17 cellular contexts compared by ENCODE assay signal in genomic region chr17:80917716-80918560, GRCh38.
DNase-seq lines count a peak whose midpoint lies in the region; ATAC-seq, FAIRE-seq and TF ChIP-seq lines count a peak whose summit lies in the region.
"Had no signal": no experiment of that assay in that cellular context is flagged by ENCODE, and none has a peak within 500 bp of the region (broad histone marks: within the 10 kb centered on the region; RNA-seq: fewer than 3 reads in every experiment).

No MANE protein-coding gene starts in this region.

- peak overlapping the region; percentile 9 for H3K27ac Mint-ChIP-seq in activated CD8-positive, alpha-beta T cell treated with anti-CD3 and anti-CD28 coated beads, Interleukin-2, amount 10 ng/mL, durations not matched to agents 7 days and 5 days
- no peak overlapping the region for H3K27ac Mint-ChIP-seq in activated CD8-positive, alpha-beta T cell treated with anti-CD3 and anti-CD28 coated beads for 36 hours

- intact Hi-C loops in activated CD8-positive, alpha-beta T cell treated with anti-CD3 and anti-CD28 coated beads for 36 hours (cut with micrococcal nuclease) = no loop called here
- intact Hi-C loops in left lung (cut with DNase I) = no loop called here

- H2AFZ ChIP-seq in trophoblast cell (ENCODE audit: insufficient read depth, low read length, poor library complexity) = no peak overlapping the region

- no peaks in the 10 kb centered on the region for H3K27me3 Mint-ChIP-seq in activated CD8-positive, alpha-beta T cell treated with anti-CD3 and anti-CD28 coated beads, Interleukin-2, amount 10 ng/mL, durations not matched to agents 7 days and 5 days (ENCODE audit: low read depth)
- no peaks in the 10 kb centered on the region for H3K27me3 Mint-ChIP-seq in activated CD8-positive, alpha-beta T cell treated with anti-CD3 and anti-CD28 coated beads for 36 hours

- ATAC-seq in activated CD8-positive, alpha-beta T cell treated with anti-CD3 and anti-CD28 coated beads, Interleukin-2, amount 10 ng/mL, durations not matched to agents 7 days and 5 days = no peak
- ATAC-seq in activated CD8-positive, alpha-beta T cell treated with anti-CD3 and anti-CD28 coated beads for 36 hours = no peak
- no peak for ATAC-seq in left lung
- no peak for ATAC-seq in GM21447 (IDR thresholded peaks at IDR 0.05; ENCODE audit: unreplicated experiment)

- H3K36me3 ChIP-seq in left lung (peaks cover 0 to 59% of the 10 kb centered on the region in 2 donors), trophoblast cell (ENCODE audit: control insufficient read depth in 1 of 2, insufficient read depth in 2 of 2, low read length in 2 of 2) (peaks cover 19 to 35% of the 10 kb centered on the region in 2 experiments)

- H3K4me1 ChIP-seq in left lung (no peaks in the 10 kb centered on the region), trophoblast cell (ENCODE audit: control insufficient read depth in 1 of 2, insufficient read depth in 2 of 2, low read length in 2 of 2) (no peaks in the 10 kb centered on the region)

- TF ChIP-seq CTCF in activated CD8-positive, alpha-beta T cell treated with anti-CD3 and anti-CD28 coated beads for 36 hours (IDR thresholded peaks at IDR 0.05) = no peak
- no peak for TF ChIP-seq CTCF in left lung (IDR thresholded peaks at IDR 0.05)

- H3K14ac ChIP-seq in trophoblast cell (ENCODE audit: low read length) = no peak overlapping the region

- no peaks in the 10 kb centered on the region for H3K79me2 ChIP-seq in trophoblast cell (ENCODE audit: control insufficient read depth, insufficient read depth, low read length, poor library complexity)

- no peak overlapping the region for H3K27ac ChIP-seq in left lung
- H3K27ac ChIP-seq in trophoblast cell (ENCODE audit: low read depth, low read length) = no peak overlapping the region
- H3K27ac ChIP-seq: BLaER1 treated with 17β-estradiol and CSF1 and Interleukin-3, amounts not matched to agents 10 nM and 100 nM; Peyer's patch had no signal

- H2BK12ac ChIP-seq in trophoblast cell (ENCODE audit: low read length) = no peak overlapping the region

- no peaks in the 10 kb centered on the region for H3K79me1 ChIP-seq in trophoblast cell (ENCODE audit: low read length)

- no peak overlapping the region for H4K8ac ChIP-seq in trophoblast cell (ENCODE audit: low read depth, low read length)

- no peaks in the 10 kb centered on the region for H3K4me1 Mint-ChIP-seq in activated CD8-positive, alpha-beta T cell treated with anti-CD3 and anti-CD28 coated beads, Interleukin-2, amount 10 ng/mL, durations not matched to agents 7 days and 5 days (ENCODE audit: low read depth)
- H3K4me1 Mint-ChIP-seq in activated CD8-positive, alpha-beta T cell treated with anti-CD3 and anti-CD28 coated beads for 36 hours (ENCODE audit: low read depth) = no peaks in the 10 kb centered on the region

- no peak overlapping the region for H3K4me2 ChIP-seq in trophoblast cell (ENCODE audit: low read length)
- H3K4me2 ChIP-seq: BLaER1 treated with 17β-estradiol and CSF1 and Interleukin-3, amounts not matched to agents 10 nM and 100 nM had no signal

- no peak overlapping the region for H3K18ac ChIP-seq in trophoblast cell (ENCODE audit: low read length)

- H4K12ac ChIP-seq in trophoblast cell (ENCODE audit: low read depth, low read length) = no peak overlapping the region

- H3K36me3 Mint-ChIP-seq in activated CD8-positive, alpha-beta T cell treated with anti-CD3 and anti-CD28 coated beads, Interleukin-2, amount 10 ng/mL, durations not matched to agents 7 days and 5 days (ENCODE audit: low read depth) = peaks cover 24% of the 10 kb centered on the region
- H3K36me3 Mint-ChIP-seq in activated CD8-positive, alpha-beta T cell treated with anti-CD3 and anti-CD28 coated beads for 36 hours (ENCODE audit: low read depth) = peaks cover 9% of the 10 kb centered on the region

- CTCF ChIA-PET in activated CD8-positive, alpha-beta T cell treated with anti-CD3 and anti-CD28 coated beads, Interleukin-2, amount 10 ng/mL, durations not matched to agents 7 days and 5 days (lab: Charles Lee) = interaction anchor here (1.4 kb wide), 1 partner anchor 493 kb away, joined by 3 read pairs; no protein-coding TSS in a partner anchor
- CTCF ChIA-PET in activated CD8-positive, alpha-beta T cell treated with anti-CD3 and anti-CD28 coated beads for 36 hours (lab: Charles Lee) = no interaction called here

- H3K27me3 ChIP-seq in left lung (no peaks in the 10 kb centered on the region), trophoblast cell (ENCODE audit: insufficient read depth, low read length) (no peaks in the 10 kb centered on the region)
- H3K27me3 ChIP-seq: Peyer's patch had no signal

- H2AK5ac ChIP-seq in trophoblast cell (ENCODE audit: low read length) = no peak overlapping the region

- peak; percentile 17 for FAIRE-seq in urothelium cell line (lab: Jason Lieb, UNC)
- FAIRE-seq: H1 had no signal

- no peak overlapping the region for H3K4ac ChIP-seq in trophoblast cell (ENCODE audit: low read depth, low read length)

- H4K91ac ChIP-seq in trophoblast cell (ENCODE audit: low read depth, low read length) = no peak overlapping the region

- H3K23ac ChIP-seq in trophoblast cell (ENCODE audit: low read length) = no peak overlapping the region

- no CpG with 5 or more reads among the region's 33 CpGs for WGBS in trophoblast cell (ENCODE audit: extremely low coverage, insufficient coverage, insufficient read length)

- peak overlapping the region; percentile 18 for H3K9ac ChIP-seq in trophoblast cell (ENCODE audit: low read length)
- H3K9ac ChIP-seq: BLaER1 treated with 17β-estradiol and CSF1 and Interleukin-3, amounts not matched to agents 10 nM and 100 nM had no signal

- H3K4me3 ChIP-seq in left lung (no peak overlapping the region), trophoblast cell (ENCODE audit: low read depth, low read length) (no peak overlapping the region)
- H3K4me3 ChIP-seq: BLaER1 treated with 17β-estradiol and CSF1 and Interleukin-3, amounts not matched to agents 10 nM and 100 nM; Peyer's patch had no signal

- POLR2A ChIA-PET in activated CD8-positive, alpha-beta T cell treated with anti-CD3 and anti-CD28 coated beads, Interleukin-2, amount 10 ng/mL, durations not matched to agents 7 days and 5 days (lab: Charles Lee) = no interaction called here
- POLR2A ChIA-PET in activated CD8-positive, alpha-beta T cell treated with anti-CD3 and anti-CD28 coated beads for 36 hours (lab: Charles Lee) = interaction anchor here (1.0 to 1.1 kb wide), 2 partner anchors 8 to 78 kb away, joined by 3 read pairs; no protein-coding TSS in a partner anchor

- H2BK5ac ChIP-seq in trophoblast cell (ENCODE audit: low read depth, low read length, poor library complexity) = no peak overlapping the region

- no peak overlapping the region for H3K4me3 Mint-ChIP-seq in activated CD8-positive, alpha-beta T cell treated with anti-CD3 and anti-CD28 coated beads, Interleukin-2, amount 10 ng/mL, durations not matched to agents 7 days and 5 days
- no peak overlapping the region for H3K4me3 Mint-ChIP-seq in activated CD8-positive, alpha-beta T cell treated with anti-CD3 and anti-CD28 coated beads for 36 hours

- peaks cover 3% of the 10 kb centered on the region for H3K9me3 Mint-ChIP-seq in activated CD8-positive, alpha-beta T cell treated with anti-CD3 and anti-CD28 coated beads, Interleukin-2, amount 10 ng/mL, durations not matched to agents 7 days and 5 days (ENCODE audit: insufficient read depth)
- no peaks in the 10 kb centered on the region for H3K9me3 Mint-ChIP-seq in activated CD8-positive, alpha-beta T cell treated with anti-CD3 and anti-CD28 coated beads for 36 hours

- H3K9me3 ChIP-seq in left lung = peaks cover 0 to 6% of the 10 kb centered on the region in 2 donors
- H3K9me3 ChIP-seq in trophoblast cell (ENCODE audit: insufficient read depth, low read depth, low read length) = peaks cover 18% of the 10 kb centered on the region
- H3K9me3 ChIP-seq: Peyer's patch had no signal

- no peak overlapping the region for H2BK120ac ChIP-seq in trophoblast cell (ENCODE audit: insufficient read depth, low read length, poor library complexity)

- no peak for DNase-seq in activated CD8-positive, alpha-beta T cell treated with anti-CD3 and anti-CD28 coated beads, Interleukin-2, amount 10 ng/mL, durations not matched to agents 7 days and 5 days
- DNase-seq in activated CD8-positive, alpha-beta T cell treated with anti-CD3 and anti-CD28 coated beads for 36 hours = no peak
- peak; percentile 21 to 63 for DNase-seq in left lung
- DNase-seq in trophoblast cell = no peak
- no peak for DNase-seq in urothelium cell line (ENCODE audit: low spot score)
- DNase-seq in NCI-H1048 (lab: John Stamatoyannopoulos, UW) = no peak
- no peak for DNase-seq in activated gamma-delta T cell treated with Interleukin-2 at 50 U/mL for 16 hours
- DNase-seq: EL, KG1, NCI-H1105, NCI-H187, NCI-H2171 treated with DMSO at 0.1 percent for 48 hours, NCI-H510A had no signal

Comparison
In these comparisons a context has a peak if more than half of its experiments do, and no peak if none do; other contexts are left out.
1. DNase-seq: peak in left lung (2 of 2); none in activated CD8-positive, alpha-beta T cell treated with anti-CD3 and anti-CD28 coated beads, Interleukin-2, amount 10 ng/mL, durations not matched to agents 7 days and 5 days (single experiment), activated CD8-positive, alpha-beta T cell treated with anti-CD3 and anti-CD28 coated beads for 36 hours (single experiment), trophoblast cell (0 of 2), urothelium cell line (single experiment), NCI-H1048 (single experiment) and activated gamma-delta T cell treated with Interleukin-2 at 50 U/mL for 16 hours (single experiment).